In genomic region chr14:77616454-77617229, GRCh38 we compare ENCODE assay signal across 8 cellular contexts. TPM values are rescaled to one million over a fixed set of nuclear protein-coding genes. Genes with fewer than 3 reads are reported as not detected.
DNase-seq lines count a peak whose midpoint lies in the region; ATAC-seq, FAIRE-seq and TF ChIP-seq lines count a peak whose summit lies in the region.

Gene SPTLC2, minus strand, starts transcription at chr14:77616637. Its CDS starts 58 bp downstream, at chr14:77616579.

- H3K4me1 ChIP-seq in DOHH2 (ENCODE audit: control insufficient read depth, low read length), result peaks cover 42% of the 10 kb centered on the region
- H3K4me1 ChIP-seq in Karpas-422 (ENCODE audit: low read length), result peaks cover 39% of the 10 kb centered on the region
- peaks cover 14 to 23% (median 17%) of the 10 kb centered on the region in 4 donors for H3K4me1 ChIP-seq in esophagus muscularis mucosa
- H3K4me1 ChIP-seq in muscle layer of duodenum (ENCODE audit: control insufficient read depth in 1 of 2, insufficient read depth in 2 of 2, low read length in 2 of 2), result peaks cover 5 to 14% of the 10 kb centered on the region in 2 donors

- TF ChIP-seq CTCF in DOHH2 (IDR thresholded peaks at IDR 0.05; ENCODE audit: low read depth, low read length, poor library complexity, severe bottlenecking) (peak; percentile 57), esophagus muscularis mucosa (IDR thresholded peaks at IDR 0.05) (no peak)

- peak; percentile 93 for ATAC-seq in GM21825 (IDR thresholded peaks at IDR 0.05; ENCODE audit: unreplicated experiment)
- ATAC-seq in activated T-cell treated with anti-CD3 and anti-CD28 coated beads, Interleukin-2, amount 50 U/mL, for 72 hours (replicated peaks in 1 of 2), result peak; percentile 96 to 97

- no peak for TF ChIP-seq EP300 in esophagus muscularis mucosa (IDR thresholded peaks at IDR 0.05)

- peak within 1 kb of the TSS; percentile 71 for H2AFZ ChIP-seq in Karpas-422 (ENCODE audit: low read length)

- H3K4me2 ChIP-seq in DOHH2 (ENCODE audit: low read length) (peak within 1 kb of the TSS; percentile 75), Karpas-422 (ENCODE audit: low read depth, low read length, poor library complexity, severe bottlenecking) (peak within 1 kb of the TSS; percentile 79)

- H3K4me1 Mint-ChIP-seq in activated T-cell treated with anti-CD3 and anti-CD28 coated beads, Interleukin-2, amount 50 U/mL, for 72 hours (ENCODE audit: low read depth), result peaks cover 36% of the 10 kb centered on the region

- peaks cover 13% of the 10 kb centered on the region; the same call in 1 of the 2 replicates for H3K36me3 ChIP-seq in DOHH2 (ENCODE audit: control insufficient read depth, low read length)
- H3K36me3 ChIP-seq in Karpas-422 (ENCODE audit: insufficient read depth, low read length), result peaks cover 4% of the 10 kb centered on the region; the same call in 1 of the 2 replicates
- H3K36me3 ChIP-seq in esophagus muscularis mucosa, result no peaks in the 10 kb centered on the region
- no peaks in the 10 kb centered on the region for H3K36me3 ChIP-seq in muscle layer of duodenum (ENCODE audit: control insufficient read depth in 1 of 2, insufficient read depth in 2 of 2, low read length in 2 of 2)

- H3K27me3 ChIP-seq in DOHH2 (ENCODE audit: control insufficient read depth, low read length) (no peaks in the 10 kb centered on the region), Karpas-422 (ENCODE audit: low read length) (no peaks in the 10 kb centered on the region), esophagus muscularis mucosa (no peaks in the 10 kb centered on the region), muscle layer of duodenum (ENCODE audit: low read depth, low read length) (no peaks in the 10 kb centered on the region)

- H3K9me2 ChIP-seq in DOHH2 (replicated peaks; ENCODE audit: control insufficient read depth, low read length) (no peaks in the 10 kb centered on the region), Karpas-422 (replicated peaks; ENCODE audit: insufficient read depth, low read length) (no peaks in the 10 kb centered on the region)

- peaks cover 2 to 8% of the 10 kb centered on the region in 2 donors for H3K36me3 Mint-ChIP-seq in activated T-cell treated with anti-CD3 and anti-CD28 coated beads, Interleukin-2, amount 50 U/mL, for 72 hours (ENCODE audit: insufficient read depth in 2 of 2)

- H3K9me3 Mint-ChIP-seq in activated T-cell treated with anti-CD3 and anti-CD28 coated beads, Interleukin-2, amount 50 U/mL, for 72 hours, result no peaks in the 10 kb centered on the region

- H3K79me2 ChIP-seq in DOHH2 (ENCODE audit: control insufficient read depth, low read length), result peaks cover 48% of the 10 kb centered on the region
- peaks cover 44% of the 10 kb centered on the region for H3K79me2 ChIP-seq in Karpas-422 (ENCODE audit: low read length)

- H3K27ac Mint-ChIP-seq in activated T-cell treated with anti-CD3 and anti-CD28 coated beads, Interleukin-2, amount 50 U/mL, for 72 hours, result peak within 1 kb of the TSS; percentile 93

- H3K9ac ChIP-seq in Karpas-422 (ENCODE audit: low read length), result peak within 1 kb of the TSS; percentile 82

- H3K4me3 Mint-ChIP-seq in activated T-cell treated with anti-CD3 and anti-CD28 coated beads, Interleukin-2, amount 50 U/mL, for 72 hours, result peak within 1 kb of the TSS; percentile 92 to 99

- intact Hi-C loops in esophagus muscularis mucosa (cut with DNase I), result loop anchor here (5.0 kb wide), 3 partner anchors 91 to 294 kb away; partner anchors contain the start of genes AHSA1, ALKBH1, GSTZ1 and POMT2

- H3K27ac ChIP-seq in DOHH2 (ENCODE audit: low read depth, low read length) (peak within 1 kb of the TSS; percentile 33), Karpas-422 (ENCODE audit: low read length) (peak within 1 kb of the TSS; percentile 52), esophagus muscularis mucosa (replicated peaks in 1 of 4) (peak within 1 kb of the TSS; percentile 78 to 91 (median 82)), muscle layer of duodenum (ENCODE audit: low read length) (peak within 1 kb of the TSS; percentile 74)

- H3K27me3 Mint-ChIP-seq in activated T-cell treated with anti-CD3 and anti-CD28 coated beads, Interleukin-2, amount 50 U/mL, for 72 hours (ENCODE audit: low read depth), result no peaks in the 10 kb centered on the region

- peak; percentile 58 for TF ChIP-seq POLR2A in esophagus muscularis mucosa (IDR thresholded peaks at IDR 0.05; ENCODE audit: low read depth)

- under 1% methylated on average over 28 of the region's 58 CpGs for WGBS in esophagus muscularis mucosa

- no peaks in the 10 kb centered on the region for H3F3A ChIP-seq in DOHH2 (ENCODE audit: control insufficient read depth, insufficient read depth)

- peak within 1 kb of the TSS; percentile 86 for H3K4me3 ChIP-seq in DOHH2 (ENCODE audit: low read length)
- H3K4me3 ChIP-seq in Karpas-422 (ENCODE audit: low read length), result peak within 1 kb of the TSS; percentile 77
- H3K4me3 ChIP-seq in esophagus muscularis mucosa, result peak within 1 kb of the TSS; percentile 70 to 95 (median 89)
- H3K4me3 ChIP-seq in muscle layer of duodenum (ENCODE audit: low read depth in 1 of 2, low read length in 2 of 2), result peak within 1 kb of the TSS; percentile 83 to 90

- H3K9me3 ChIP-seq in DOHH2 (ENCODE audit: control insufficient read depth, insufficient read depth, low read length), result no peaks in the 10 kb centered on the region
- H3K9me3 ChIP-seq in Karpas-422 (ENCODE audit: low read length), result no peaks in the 10 kb centered on the region
- no peaks in the 10 kb centered on the region for H3K9me3 ChIP-seq in esophagus muscularis mucosa
- H3K9me3 ChIP-seq in muscle layer of duodenum (ENCODE audit: control insufficient read depth in 1 of 2, low read length in 2 of 2), result no peaks in the 10 kb centered on the region

- H4K20me1 ChIP-seq in DOHH2 (ENCODE audit: control insufficient read depth, insufficient read depth, low read depth, low read length), result no peaks in the 10 kb centered on the region
- H4K20me1 ChIP-seq in Karpas-422 (ENCODE audit: insufficient read depth, low read depth, low read length), result peaks cover 2% of the 10 kb centered on the region; the same call in 1 of the 2 replicates

- FAIRE-seq in RCC 7860 (lab: Jason Lieb, UNC), result peak; percentile 82

- DNase-seq in Karpas-422 (peak; percentile 100), RCC 7860 (ENCODE audit: low spot score) (peak; percentile 93), esophagus muscularis mucosa (ENCODE audit: extremely low spot score) (peak; percentile 100)
- peak; percentile 93 to 97 for DNase-seq in activated T-cell treated with anti-CD3 and anti-CD28 coated beads, Interleukin-2, amount 50 U/mL, for 72 hours
- DNase-seq in stimulated activated CD8-positive, alpha-beta memory T cell treated with anti-CD3 and anti-CD28 coated beads, Interleukin-7, amount 100 ng/mL, for 4 hours (ENCODE audit: low read depth in 2 of 2), result peak; percentile 97 to 98

RNA-seq across cellular contexts. Expression of gene SPTLC2, which starts in this region (rescaled TPM):
- total RNA-seq in Karpas-422 (2014; rRNA removed; shearing (Covaris generic); ENCODE audit: low replicate concordance), result 70.9 and 97.0 TPM in 2 replicates
- total RNA-seq in activated T-cell treated with anti-CD3 and anti-CD28 coated beads, Interleukin-2, amount 50 U/mL, for 72 hours, result 10 to 100 TPM; 18.4 to 20.6 TPM
- 10 to 100 TPM; 14.5 to 25.3 (median 20.1) TPM for total RNA-seq in esophagus muscularis mucosa

Comparison
In these comparisons a context has a peak if more than half of its experiments do, and no peak if none do; other contexts are left out.
1. Peak in every context shown above with its lines: DNase-seq, ATAC-seq, H3K4me3 ChIP-seq and H3K27ac ChIP-seq.